22 cellular contexts compared by ENCODE assay signal in the genomic region with DNA sequence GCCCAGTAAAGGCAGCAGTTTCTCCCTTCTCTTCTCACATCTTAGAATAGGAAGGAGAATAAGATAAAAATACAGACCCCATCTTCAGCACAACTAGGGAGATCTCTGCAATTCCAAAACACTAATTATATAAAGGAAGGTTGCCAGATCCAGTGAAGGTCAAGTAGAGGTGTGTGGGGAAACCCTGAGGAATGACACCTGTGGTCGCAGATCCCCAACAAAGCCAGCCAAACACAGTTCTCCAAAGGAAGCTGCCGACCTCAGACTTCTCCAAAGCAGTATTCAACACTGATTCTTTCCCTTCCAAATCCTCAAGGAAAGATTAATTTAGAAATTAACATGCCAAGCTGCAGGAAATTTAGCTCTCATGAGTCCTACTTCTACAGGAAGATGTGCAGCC.
"Had no signal": no experiment of that assay in that cellular context is flagged by ENCODE, and none has a peak within 500 bp of the region (broad histone marks: within the 10 kb centered on the region; RNA-seq: fewer than 3 reads in every experiment).

No MANE protein-coding gene starts in this region.

- H3K27me3 ChIP-seq: esophagus squamous epithelium, gastroesophageal sphincter, stomach had no signal

- H3K27me3 Mint-ChIP-seq: dendritic cell treated with granulocyte-macrophage colony-stimulating factor and Interleukin-4, amounts not matched to agents 40 ng/mL and 50 ng/mL, for 4 days; effector memory CD8-positive, alpha-beta T cell; natural killer cell treated with Interleukin-12 subunit alpha and Interleukin-12 subunit beta and Interleukin-15 and Interleukin-18, amount 100 ng/mL, for 72 hours had no signal

- H3K9me3 Mint-ChIP-seq: dendritic cell treated with granulocyte-macrophage colony-stimulating factor and Interleukin-4, amounts not matched to agents 40 ng/mL and 50 ng/mL, for 4 days; effector memory CD8-positive, alpha-beta T cell; natural killer cell treated with Interleukin-12 subunit alpha and Interleukin-12 subunit beta and Interleukin-15 and Interleukin-18, amount 100 ng/mL, for 72 hours had no signal

- H3K4me3 Mint-ChIP-seq: dendritic cell treated with granulocyte-macrophage colony-stimulating factor and Interleukin-4, amounts not matched to agents 40 ng/mL and 50 ng/mL, for 4 days; effector memory CD8-positive, alpha-beta T cell; natural killer cell treated with Interleukin-12 subunit alpha and Interleukin-12 subunit beta and Interleukin-15 and Interleukin-18, amount 100 ng/mL, for 72 hours had no signal

- H3K27ac Mint-ChIP-seq: dendritic cell treated with granulocyte-macrophage colony-stimulating factor and Interleukin-4, amounts not matched to agents 40 ng/mL and 50 ng/mL, for 4 days; effector memory CD8-positive, alpha-beta T cell; natural killer cell treated with Interleukin-12 subunit alpha and Interleukin-12 subunit beta and Interleukin-15 and Interleukin-18, amount 100 ng/mL, for 72 hours had no signal

- ATAC-seq: effector memory CD8-positive, alpha-beta T cell; gastroesophageal sphincter; left cardiac atrium; left ventricle myocardium superior; natural killer cell treated with Interleukin-12 subunit alpha and Interleukin-12 subunit beta and Interleukin-15 and Interleukin-18, amount 100 ng/mL, for 72 hours; sciatic nerve had no signal

- H3K9me3 ChIP-seq: esophagus squamous epithelium, gastroesophageal sphincter, stomach had no signal

- DNase-seq: effector memory CD8-positive, alpha-beta T cell; esophagus squamous epithelium; foreskin fibroblast; glutamatergic neuron; kidney; left cardiac atrium; left ventricle myocardium superior; mesenchymal stem cell; midbrain; occipital lobe; stimulated activated CD4-positive, alpha-beta T cell treated with anti-CD3 and anti-CD28 coated beads, Interleukin-2, amount 100 ng/mL, for 24 hours; stimulated activated CD4-positive, alpha-beta T cell treated with anti-CD3 and anti-CD28 coated beads, Interleukin-4, amount 100 ng/mL, for 4 hours; stimulated activated naive CD4-positive, alpha-beta T cell; stomach; substantia nigra; trophoblast cell had no signal

- H3K27ac ChIP-seq: epithelial cell of prostate, esophagus squamous epithelium, gastroesophageal sphincter, stomach had no signal

- H3K36me3 Mint-ChIP-seq: natural killer cell treated with Interleukin-12 subunit alpha and Interleukin-12 subunit beta and Interleukin-15 and Interleukin-18, amount 100 ng/mL, for 72 hours had no signal

- H3K4me3 ChIP-seq: esophagus squamous epithelium, gastroesophageal sphincter, lung, stomach had no signal
